Comparison of ENCODE assay signal across 23 cellular contexts in genomic region chr5:163964650-163965049, GRCh38.
DNase-seq lines count a peak whose midpoint lies in the region; FAIRE-seq and TF ChIP-seq lines count a peak whose summit lies in the region.
"Had no signal": no experiment of that assay in that cellular context is flagged by ENCODE, and none has a peak within 500 bp of the region (broad histone marks: within the 10 kb centered on the region; RNA-seq: fewer than 3 reads in every experiment).

No MANE protein-coding gene starts in this region.

- no peak for TF ChIP-seq CTCF in NB4 (IDR thresholded peaks at IDR 0.05; ENCODE audit: low read depth, low read length)
- no peak for TF ChIP-seq CTCF in endothelial cell of umbilical vein (IDR thresholded peaks at IDR 0.05; ENCODE audit: extremely low read depth in 1 of 2, insufficient read depth in 1 of 2, low read depth in 1 of 2, low read length in 2 of 2)
- no peak for TF ChIP-seq CTCF in neural cell (IDR thresholded peaks at IDR 0.05; ENCODE audit: poor library complexity, severe bottlenecking)

- peak; percentile 90 for TF ChIP-seq EP300 in neural cell (conservative IDR thresholded peaks at IDR 0.05; ENCODE audit: poor library complexity, severe bottlenecking)

- no peak for FAIRE-seq in endothelial cell of umbilical vein (lab: Jason Lieb, UNC)
- FAIRE-seq: bronchial epithelial cell had no signal

- intact Hi-C loops in endothelial cell of umbilical vein (cut with micrococcal nuclease), result no loop called here
- intact Hi-C loops in activated naive CD4-positive, alpha-beta T cell treated with anti-CD3 and anti-CD28 coated beads for 36 hours (cut with micrococcal nuclease), result no loop called here

- TF ChIP-seq POLR2A in NB4 (IDR thresholded peaks at IDR 0.05; ENCODE audit: extremely low read depth, insufficient read length) (no peak), endothelial cell of umbilical vein (IDR thresholded peaks at IDR 0.05; ENCODE audit: low read depth, low read length) (no peak)

- H3K27ac ChIP-seq in endothelial cell of umbilical vein (ENCODE audit: insufficient read depth, low read depth, low read length) (no peak overlapping the region), neural cell (ENCODE audit: low read length) (peak overlapping the region; percentile 65)
- H3K27ac ChIP-seq: coronary artery, esophagus squamous epithelium, SK-N-MC, uterus had no signal

- BruUV-seq in endothelial cell of umbilical vein (replicated peaks; lab: Mats Ljungman, UMichigan), result no TSS peak

- peaks cover 8% of the 10 kb centered on the region for H3K4me1 ChIP-seq in endothelial cell of umbilical vein (ENCODE audit: control insufficient read depth, extremely low read depth, insufficient read depth, low read length)
- H3K4me1 ChIP-seq: esophagus squamous epithelium, uterus had no signal

- H3K36me3 Mint-ChIP-seq in activated naive CD4-positive, alpha-beta T cell treated with anti-CD3 and anti-CD28 coated beads for 36 hours (ENCODE audit: low read depth), result no peaks in the 10 kb centered on the region
- H3K36me3 Mint-ChIP-seq: stimulated activated effector memory CD8-positive, alpha-beta T cell treated with anti-CD3 and anti-CD28 coated beads, Interleukin-12 subunit alpha, Interleukin-12 subunit beta, amount 100 ng/mL, for 72 hours had no signal

- H3K4me3 Mint-ChIP-seq in activated naive CD4-positive, alpha-beta T cell treated with anti-CD3 and anti-CD28 coated beads for 36 hours, result no peak overlapping the region
- H3K4me3 Mint-ChIP-seq: activated CD8-positive, alpha-beta T cell treated with anti-CD3 and anti-CD28 coated beads, Interleukin-2, amount 10 ng/mL, durations not matched to agents 7 days and 5 days; stimulated activated effector memory CD8-positive, alpha-beta T cell treated with anti-CD3 and anti-CD28 coated beads, Interleukin-12 subunit alpha, Interleukin-12 subunit beta, amount 100 ng/mL, for 72 hours; T-helper 1 cell treated with Interleukin-12 subunit alpha and Interleukin-12 subunit beta and Interleukin-4 antibody, amounts not matched to agents 30 μg/mL and 1 μg/mL, for 36 hours had no signal

- CTCF ChIA-PET in endothelial cell of umbilical vein (lab: Charles Lee), result interaction anchor here (0.6 kb wide), 1 partner anchor 10 kb away, joined by 3 read pairs; no protein-coding TSS in a partner anchor
- CTCF ChIA-PET in activated naive CD4-positive, alpha-beta T cell treated with anti-CD3 and anti-CD28 coated beads for 36 hours (lab: Charles Lee), result no interaction called here

- no peak for TF ChIP-seq RAD21 in neural cell (conservative IDR thresholded peaks at IDR 0.05)

- no peaks in the 10 kb centered on the region for H3F3A ChIP-seq in neural cell (ENCODE audit: insufficient read depth, low read length, poor library complexity, severe bottlenecking)

- no peaks in the 10 kb centered on the region for H3K27me3 Mint-ChIP-seq in activated naive CD4-positive, alpha-beta T cell treated with anti-CD3 and anti-CD28 coated beads for 36 hours (ENCODE audit: low read depth)

- H3K4me3 ChIP-seq in NB4 (ENCODE audit: low read depth, low read length), result no peak overlapping the region
- no peak overlapping the region for H3K4me3 ChIP-seq in endothelial cell of umbilical vein (replicated peaks in 1 of 3; ENCODE audit: insufficient read depth in 1 of 3, low read depth in 1 of 3, low read length in 3 of 3)
- H3K4me3 ChIP-seq in neural cell (ENCODE audit: low read length), result no peak overlapping the region
- H3K4me3 ChIP-seq: coronary artery, esophagus squamous epithelium, SK-N-MC, uterus had no signal

- no peak overlapping the region for H3K27ac Mint-ChIP-seq in activated naive CD4-positive, alpha-beta T cell treated with anti-CD3 and anti-CD28 coated beads for 36 hours
- H3K27ac Mint-ChIP-seq: activated CD8-positive, alpha-beta T cell treated with anti-CD3 and anti-CD28 coated beads, Interleukin-2, amount 10 ng/mL, durations not matched to agents 7 days and 5 days; stimulated activated effector memory CD8-positive, alpha-beta T cell treated with anti-CD3 and anti-CD28 coated beads, Interleukin-12 subunit alpha, Interleukin-12 subunit beta, amount 100 ng/mL, for 72 hours; T-helper 1 cell treated with Interleukin-12 subunit alpha and Interleukin-12 subunit beta and Interleukin-4 antibody, amounts not matched to agents 30 μg/mL and 1 μg/mL, for 36 hours had no signal

- POLR2A ChIA-PET in endothelial cell of umbilical vein (lab: Charles Lee), result no interaction called here

- peak; percentile 16 for DNase-seq in H4 (ENCODE audit: low spot score)
- peak; percentile 10 for DNase-seq in NB4 (ENCODE audit: low read depth)
- peak; percentile 71 for DNase-seq in endothelial cell of umbilical vein (ENCODE audit: low read depth, low spot score)
- DNase-seq in activated naive CD4-positive, alpha-beta T cell treated with anti-CD3 and anti-CD28 coated beads for 36 hours, result no peak
- DNase-seq in NCI-H146 treated with DMSO at 0.1 percent for 48 hours (lab: John Stamatoyannopoulos, UW; ENCODE audit: unreplicated experiment), result no peak
- DNase-seq in NCI-H226, result no peak
- DNase-seq: activated CD8-positive, alpha-beta T cell treated with anti-CD3 and anti-CD28 coated beads, Interleukin-2, amount 10 ng/mL, durations not matched to agents 7 days and 5 days; activated gamma-delta T cell; activated T-cell treated with anti-CD3 and anti-CD28 coated beads for 4 hours; C1 segment of cervical spinal cord; esophagus squamous epithelium; HCEC 1CT; NCI-H1436; NCI-H2107; NCI-H524; RPMI8226; uterus had no signal

- dilution Hi-C loops in endothelial cell of umbilical vein (cut with MboI; ENCODE audit: extremely low pct_ligation_motif_present, low sequenced_read_pairs), result no loop called here

- no peaks in the 10 kb centered on the region for H3K9me1 ChIP-seq in endothelial cell of umbilical vein (replicated peaks; ENCODE audit: control insufficient read depth, extremely low read depth, insufficient read depth, low read length)

- H3K9me2 ChIP-seq in neural cell (ENCODE audit: insufficient read depth, low read length), result no peaks in the 10 kb centered on the region

- H4K20me1 ChIP-seq in endothelial cell of umbilical vein (replicated peaks; ENCODE audit: control insufficient read depth, extremely low read depth, insufficient read depth, low read length) (no peaks in the 10 kb centered on the region), neural cell (ENCODE audit: insufficient read depth) (no peaks in the 10 kb centered on the region)

- H3K9me3 ChIP-seq in endothelial cell of umbilical vein (replicated peaks; ENCODE audit: control insufficient read depth, insufficient read depth, low read length) (no peaks in the 10 kb centered on the region), neural cell (ENCODE audit: low read length) (no peaks in the 10 kb centered on the region)
- H3K9me3 ChIP-seq: esophagus squamous epithelium, uterus had no signal

- no peaks in the 10 kb centered on the region for H3K79me2 ChIP-seq in endothelial cell of umbilical vein (ENCODE audit: control insufficient read depth, insufficient read depth, low read length)
- no peaks in the 10 kb centered on the region for H3K79me2 ChIP-seq in neural cell (replicated peaks; ENCODE audit: insufficient read depth, low read length)

- no peaks in the 10 kb centered on the region for H3K36me3 ChIP-seq in endothelial cell of umbilical vein (ENCODE audit: control insufficient read depth in 2 of 2, extremely low read depth in 1 of 2, insufficient read depth in 2 of 2, low read length in 2 of 2)
- no peaks in the 10 kb centered on the region for H3K36me3 ChIP-seq in neural cell (ENCODE audit: insufficient read depth, low read length)
- H3K36me3 ChIP-seq: esophagus squamous epithelium, uterus had no signal

- H2AFZ ChIP-seq in endothelial cell of umbilical vein (ENCODE audit: low read depth, low read length), result no peak overlapping the region
- no peak overlapping the region for H2AFZ ChIP-seq in neural cell (ENCODE audit: low read depth, low read length)

- no peak overlapping the region for H3K4me2 ChIP-seq in endothelial cell of umbilical vein (ENCODE audit: insufficient read depth, low read length)
- peak overlapping the region; percentile 31 for H3K4me2 ChIP-seq in neural cell (ENCODE audit: low read length)

- H3K27me3 ChIP-seq in endothelial cell of umbilical vein (ENCODE audit: control insufficient read depth in 2 of 2, insufficient read depth in 2 of 2, low read length in 2 of 2) (no peaks in the 10 kb centered on the region), neural cell (ENCODE audit: insufficient read depth, low read depth, low read length) (no peaks in the 10 kb centered on the region)
- H3K27me3 ChIP-seq: esophagus squamous epithelium, uterus had no signal

- H3K4me1 Mint-ChIP-seq in activated naive CD4-positive, alpha-beta T cell treated with anti-CD3 and anti-CD28 coated beads for 36 hours (ENCODE audit: low read depth), result no peaks in the 10 kb centered on the region
- H3K4me1 Mint-ChIP-seq: stimulated activated effector memory CD8-positive, alpha-beta T cell treated with anti-CD3 and anti-CD28 coated beads, Interleukin-12 subunit alpha, Interleukin-12 subunit beta, amount 100 ng/mL, for 72 hours had no signal

- peaks cover 2% of the 10 kb centered on the region for H3K9me3 Mint-ChIP-seq in activated naive CD4-positive, alpha-beta T cell treated with anti-CD3 and anti-CD28 coated beads for 36 hours
- H3K9me3 Mint-ChIP-seq: T-helper 1 cell treated with Interleukin-12 subunit alpha and Interleukin-12 subunit beta and Interleukin-4 antibody, amounts not matched to agents 30 μg/mL and 1 μg/mL, for 36 hours had no signal

- H3K9ac ChIP-seq in endothelial cell of umbilical vein (replicated peaks; ENCODE audit: extremely low read depth, insufficient read depth, low read length) (no peak overlapping the region), neural cell (ENCODE audit: low read length) (no peak overlapping the region)

TF ChIP-seq in endothelial cell of umbilical vein, 7 proteins besides CTCF, POLR2A, EP300 and RAD21 (continues in another document):
- TF ChIP-seq MYC (IDR thresholded peaks at IDR 0.05; ENCODE audit: low read depth, low read length) (no peak), MAX (IDR thresholded peaks at IDR 0.05; ENCODE audit: insufficient read depth, insufficient read length) (no peak), POLR2AphosphoS5 (IDR thresholded peaks at IDR 0.05; ENCODE audit: insufficient read depth, low read depth, low read length) (no peak)

TF ChIP-seq in neural cell, 6 proteins besides CTCF, POLR2A, EP300 and RAD21 (continues in another document):
- TF ChIP-seq TAF1 (IDR thresholded peaks at IDR 0.05; ENCODE audit: low read depth) (no peak), POLR2AphosphoS5 (IDR thresholded peaks at IDR 0.05) (peak; percentile 65), SMC3 (conservative IDR thresholded peaks at IDR 0.05; ENCODE audit: poor library complexity) (no peak)

Comparison
In these comparisons a context has a peak if more than half of its experiments do, and no peak if none do; other contexts are left out.
1. DNase-seq: peak in H4 (single experiment), NB4 (single experiment) and endothelial cell of umbilical vein (single experiment); none in activated naive CD4-positive, alpha-beta T cell treated with anti-CD3 and anti-CD28 coated beads for 36 hours (single experiment), NCI-H146 treated with DMSO at 0.1 percent for 48 hours (single experiment) and NCI-H226 (single experiment).